10 cellular contexts compared by ENCODE assay signal in the genomic region with DNA sequence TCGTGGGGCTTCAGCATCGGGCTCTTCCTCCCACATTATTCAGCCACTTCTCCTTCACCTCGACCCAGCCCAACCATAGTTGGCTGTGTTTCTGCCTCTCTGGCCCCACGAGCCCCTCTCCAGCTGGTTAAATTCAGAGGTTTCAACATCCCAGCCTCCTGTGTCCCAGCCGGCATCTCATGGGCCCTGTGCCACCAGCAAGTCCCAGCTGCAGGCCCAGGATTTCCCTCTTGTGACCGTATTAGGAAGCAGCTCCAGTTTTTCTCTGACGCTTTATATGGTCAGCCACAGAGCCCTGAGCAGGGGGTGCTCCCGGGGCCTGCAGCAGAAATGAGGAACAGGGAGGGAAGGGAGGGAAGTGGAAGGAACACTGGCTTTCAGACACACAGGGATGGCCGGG. TPM values are rescaled to one million over a fixed set of nuclear protein-coding genes. Genes with fewer than 3 reads are reported as not detected.
A peak's percentile ranks its signal among the peaks of the same experiment; 100 is the strongest.
DNase-seq lines count a peak whose midpoint lies in the region; ATAC-seq, FAIRE-seq and TF ChIP-seq lines count a peak whose summit lies in the region.
"Had no signal": no experiment of that assay in that cellular context is flagged by ENCODE, and none has a peak within 500 bp of the region (broad histone marks: within the 10 kb centered on the region; RNA-seq: fewer than 3 reads in every experiment).

No MANE protein-coding gene starts in this region.

- POLR2A ChIA-PET in HepG2 (lab: Yijun Ruan, JAX): no interaction called here

- TF ChIP-seq CTCF in endodermal cell (conservative IDR thresholded peaks at IDR 0.05) (no peak), HepG2 (CRISPR knock-in tag; IDR thresholded peaks at IDR 0.05) (no peak), thoracic aorta (IDR thresholded peaks at IDR 0.05) (no peak)

- no peak overlapping the region for H3K4me2 ChIP-seq in HepG2 (ENCODE audit: low read depth, low read length)

- no peak overlapping the region for H2AFZ ChIP-seq in HepG2 (ENCODE audit: low read length)

- H3K9me3 ChIP-seq in endodermal cell (ENCODE audit: control insufficient read depth, low read length) (no peaks in the 10 kb centered on the region), HepG2 (ENCODE audit: low read length) (no peaks in the 10 kb centered on the region), thoracic aorta (no peaks in the 10 kb centered on the region)

- WGBS in endodermal cell (ENCODE audit: insufficient coverage in 1 of 2, insufficient read length in 1 of 2), 2 experiments: 62 to 81% methylated on average over 4 to 9 of the region's 9 CpGs
- 21% methylated on average over 9 of the region's 9 CpGs for WGBS in HepG2 (ENCODE audit: low lambda C conversion rate)

- no peak overlapping the region for H3K27ac Mint-ChIP-seq in endodermal cell

- TF ChIP-seq RAD21 in HepG2 (CRISPR knock-in tag; IDR thresholded peaks at IDR 0.05): no peak

- no peaks in the 10 kb centered on the region for H3K9me3 Mint-ChIP-seq in endodermal cell
- H3K9me3 Mint-ChIP-seq: neural crest cell had no signal

- CTCF ChIA-PET in HepG2 (lab: Yijun Ruan, JAX; ENCODE audit: low intra/inter-chr PET ratio, low total read pairs): no interaction called here

- FAIRE-seq in HepG2 (lab: Jason Lieb, UNC): no peak

- H3K36me3 Mint-ChIP-seq in endodermal cell (ENCODE audit: low read depth): no peaks in the 10 kb centered on the region

- in situ Hi-C loops in HepG2 (cut with HindIII; ENCODE audit: extremely low pct_ligation_motif_present, low pct_unique_long_range_greater_than_20kb): no loop called here

- peak; percentile 81 for DNase-seq in MV-4-11 (lab: John Stamatoyannopoulos, UW)
- peak; percentile 46 for DNase-seq in endodermal cell
- DNase-seq in HepG2 (ENCODE audit: low spot score): no peak
- DNase-seq in thoracic aorta (ENCODE audit: low spot score): peak; percentile 62
- no peak for DNase-seq in hippocampal formation (lab: John Stamatoyannopoulos, UW)
- no peak for DNase-seq in central memory CD4-positive, alpha-beta T cell
- DNase-seq: NCI-H2107 had no signal

- peaks cover 23% of the 10 kb centered on the region for H3K27me3 Mint-ChIP-seq in endodermal cell (ENCODE audit: insufficient read depth)

- H3K9ac ChIP-seq in endodermal cell (ENCODE audit: extremely low read depth, low read length, poor library complexity, severe bottlenecking) (no peak overlapping the region), HepG2 (ENCODE audit: insufficient read depth, low read depth, low read length) (no peak overlapping the region)

- no TSS peak for BruUV-seq in HepG2 (replicated peaks; lab: Mats Ljungman, UMichigan)

- no peak overlapping the region for H3K4me3 ChIP-seq in endodermal cell (ENCODE audit: low read length)
- no peak overlapping the region for H3K4me3 ChIP-seq in HepG2 (replicated peaks in 1 of 3; ENCODE audit: insufficient read depth in 1 of 3, low read depth in 2 of 3, low read length in 3 of 3)
- H3K4me3 ChIP-seq in thoracic aorta: peak overlapping the region; percentile 55
- H3K4me3 ChIP-seq: SK-N-MC had no signal

- H3K36me3 ChIP-seq in endodermal cell (ENCODE audit: control insufficient read depth, insufficient read depth, low read length) (no peaks in the 10 kb centered on the region), HepG2 (replicated peaks in 1 of 2; ENCODE audit: control insufficient read depth in 1 of 2, insufficient read depth in 2 of 2, low read length in 2 of 2) (no peaks in the 10 kb centered on the region), thoracic aorta (peaks cover 39% of the 10 kb centered on the region)

- no peak for TF ChIP-seq EP300 in HepG2 (IDR thresholded peaks at IDR 0.05; ENCODE audit: low read depth in 2 of 2, low read length in 2 of 2)
- TF ChIP-seq EP300 in HepG2 (CRISPR knock-in tag; IDR thresholded peaks at IDR 0.05; ENCODE audit: borderline replicate concordance): no peak

- intact Hi-C loops in HepG2 (cut with micrococcal nuclease; ENCODE audit: unreplicated experiment): no loop called here

- no peaks in the 10 kb centered on the region for H3K4me1 Mint-ChIP-seq in endodermal cell
- H3K4me1 Mint-ChIP-seq: neural crest cell had no signal

- no peaks in the 10 kb centered on the region for H3K79me2 ChIP-seq in HepG2 (ENCODE audit: insufficient read depth, low read length)

- peaks cover 38% of the 10 kb centered on the region for H3K27me3 ChIP-seq in endodermal cell (ENCODE audit: control insufficient read depth, insufficient read depth, low read length, poor library complexity, severe bottlenecking)
- peaks cover 13 to 57% of the 10 kb centered on the region in 2 experiments; a peak in 3 of 5 replicates for H3K27me3 ChIP-seq in HepG2 (ENCODE audit: control insufficient read depth in 1 of 2, insufficient read depth in 2 of 2, low read length in 2 of 2)
- H3K27me3 ChIP-seq in thoracic aorta (replicated peaks; ENCODE audit: insufficient read depth): no peaks in the 10 kb centered on the region

- no peak overlapping the region for H3K4me3 Mint-ChIP-seq in endodermal cell
- H3K4me3 Mint-ChIP-seq: neural crest cell had no signal

- ATAC-seq in HepG2: peak; percentile 31
- peak; percentile 59 for ATAC-seq in thoracic aorta (ENCODE audit: insufficient number of reproducible peaks, low FRiP score, low read depth)
- no peak for ATAC-seq in GM21390 (IDR thresholded peaks at IDR 0.05; ENCODE audit: unreplicated experiment)

- H4K20me1 ChIP-seq in HepG2 (ENCODE audit: insufficient read depth, low read length): no peaks in the 10 kb centered on the region

- H3K4me1 ChIP-seq in endodermal cell (ENCODE audit: control insufficient read depth, insufficient read depth, low read length): no peaks in the 10 kb centered on the region
- no peaks in the 10 kb centered on the region for H3K4me1 ChIP-seq in HepG2 (ENCODE audit: insufficient read depth, low read length)
- peaks cover 62 to 99% of the 10 kb centered on the region in 2 donors for H3K4me1 ChIP-seq in thoracic aorta (ENCODE audit: control insufficient read depth in 1 of 2, low read depth in 2 of 2)

- H3K27ac ChIP-seq in endodermal cell (ENCODE audit: low read depth, low read length) (no peak overlapping the region), HepG2 (ENCODE audit: extremely low read length, insufficient read depth, low read length) (no peak overlapping the region), thoracic aorta (peak overlapping the region; percentile 77 to 92)
- H3K27ac ChIP-seq: SK-N-MC had no signal

- TF ChIP-seq POLR2A in HepG2 (IDR thresholded peaks at IDR 0.05; ENCODE audit: insufficient read depth in 1 of 2, low read depth in 2 of 2, low read length in 2 of 2): no peak

RNA-seq across cellular contexts. Expression of a gene that starts 27.4 kb away (rescaled TPM):
- under 1 TPM; 0.09 to 0.29 TPM for total RNA-seq in endodermal cell
- 0.11 TPM for polyA plus RNA-seq in endodermal cell (2013, experiment 1 of 2)
- 0.12 TPM for polyA plus RNA-seq in endodermal cell (2013, experiment 2 of 2)
- not detected in 2 replicates for total RNA-seq in HepG2 (2016; rRNA removed; fragmentation: Illumina TruSeq; extraction: Trizol)
- not detected in 2 replicates for total RNA-seq in HepG2 (2016; cell fraction: cytosol; rRNA removed; fragmentation: Illumina TruSeq; extraction: Trizol; ENCODE audit: low read depth)
- not detected in 2 replicates for total RNA-seq in HepG2 (2016; cell fraction: insoluble cytoplasmic fraction; rRNA removed; fragmentation: Illumina TruSeq; extraction: Trizol)
- not detected in 2 replicates for total RNA-seq in HepG2 (2016; cell fraction: membrane; rRNA removed; fragmentation: Illumina TruSeq; extraction: Trizol)
- not detected in 2 replicates for total RNA-seq in HepG2 (2016; cell fraction: nucleus; rRNA removed; fragmentation: Illumina TruSeq; extraction: Trizol)
- not detected in 2 replicates for polyA plus RNA-seq in HepG2 (2011; rRNA removed)
- not detected in 2 replicates for polyA plus RNA-seq in HepG2 (2011; cell fraction: cytosol; rRNA removed)
- not detected in 2 replicates for polyA plus RNA-seq in HepG2 (2011; cell fraction: nucleus; rRNA removed)
- 0.25 and 0.60 TPM in 2 replicates for polyA plus RNA-seq in HepG2 (2012)
- polyA plus RNA-seq in HepG2 (2016; cell fraction: cytosol; fragmentation: Illumina TruSeq; extraction: Trizol; ENCODE audit: low read depth): not detected in 2 replicates
- not detected in 2 replicates for polyA plus RNA-seq in HepG2 (2016; cell fraction: insoluble cytoplasmic fraction; fragmentation: Illumina TruSeq; extraction: Trizol; ENCODE audit: low read depth)
- polyA plus RNA-seq in HepG2 (2016; cell fraction: membrane; fragmentation: Illumina TruSeq; extraction: Trizol; ENCODE audit: low read depth): not detected in 2 replicates
- polyA plus RNA-seq in HepG2 (2016; cell fraction: nucleus; fragmentation: Illumina TruSeq; extraction: Trizol; ENCODE audit: insufficient read depth, low read depth): not detected in 2 replicates
- 0.14 TPM in 1 of 2 replicates, not detected in the other for polyA minus RNA-seq in HepG2 (2011; rRNA and poly(A)+ RNA removed; ENCODE audit: low replicate concordance)
- not detected in 2 replicates for polyA minus RNA-seq in HepG2 (2011; cell fraction: cytosol; rRNA and poly(A)+ RNA removed)
- polyA minus RNA-seq in HepG2 (2011; cell fraction: nucleus; rRNA and poly(A)+ RNA removed): not detected in 2 replicates
- 1,000 to 10,000 TPM; 2,411 to 2,456 TPM for total RNA-seq in thoracic aorta

RNA-seq across cellular contexts. Expression of a gene that starts 58.9 kb away (rescaled TPM):
- total RNA-seq in endodermal cell: 10 to 100 TPM; 30.9 to 31.1 TPM
- polyA plus RNA-seq in endodermal cell (2013, experiment 1 of 2): 36.7 TPM
- polyA plus RNA-seq in endodermal cell (2013, experiment 2 of 2): 34.9 TPM
- 54.1 and 84.4 TPM in 2 replicates for total RNA-seq in HepG2 (2016; rRNA removed; fragmentation: Illumina TruSeq; extraction: Trizol)
- 22.6 and 28.5 TPM in 2 replicates for total RNA-seq in HepG2 (2016; cell fraction: cytosol; rRNA removed; fragmentation: Illumina TruSeq; extraction: Trizol; ENCODE audit: low read depth)
- total RNA-seq in HepG2 (2016; cell fraction: insoluble cytoplasmic fraction; rRNA removed; fragmentation: Illumina TruSeq; extraction: Trizol): 61.5 and 89.9 TPM in 2 replicates
- 54.3 and 65.9 TPM in 2 replicates for total RNA-seq in HepG2 (2016; cell fraction: membrane; rRNA removed; fragmentation: Illumina TruSeq; extraction: Trizol)
- 25.7 and 28.2 TPM in 2 replicates for total RNA-seq in HepG2 (2016; cell fraction: nucleus; rRNA removed; fragmentation: Illumina TruSeq; extraction: Trizol)
- 30.2 and 53.0 TPM in 2 replicates for polyA plus RNA-seq in HepG2 (2011; rRNA removed)
- polyA plus RNA-seq in HepG2 (2011; cell fraction: cytosol; rRNA removed): 17.3 and 23.5 TPM in 2 replicates
- 4.7 and 7.5 TPM in 2 replicates for polyA plus RNA-seq in HepG2 (2011; cell fraction: nucleus; rRNA removed)
- polyA plus RNA-seq in HepG2 (2012): 40.3 and 58.2 TPM in 2 replicates
- polyA plus RNA-seq in HepG2 (2016; cell fraction: cytosol; fragmentation: Illumina TruSeq; extraction: Trizol; ENCODE audit: low read depth): 22.4 and 22.6 TPM in 2 replicates
- 106 and 119 TPM in 2 replicates for polyA plus RNA-seq in HepG2 (2016; cell fraction: insoluble cytoplasmic fraction; fragmentation: Illumina TruSeq; extraction: Trizol; ENCODE audit: low read depth)
- 48.2 and 52.2 TPM in 2 replicates for polyA plus RNA-seq in HepG2 (2016; cell fraction: membrane; fragmentation: Illumina TruSeq; extraction: Trizol; ENCODE audit: low read depth)
- 47.9 and 51.6 TPM in 2 replicates for polyA plus RNA-seq in HepG2 (2016; cell fraction: nucleus; fragmentation: Illumina TruSeq; extraction: Trizol; ENCODE audit: insufficient read depth, low read depth)
- 10.7 and 14.1 TPM in 2 replicates for polyA minus RNA-seq in HepG2 (2011; rRNA and poly(A)+ RNA removed; ENCODE audit: low replicate concordance)
- 27.9 and 32.3 TPM in 2 replicates for polyA minus RNA-seq in HepG2 (2011; cell fraction: cytosol; rRNA and poly(A)+ RNA removed)
- polyA minus RNA-seq in HepG2 (2011; cell fraction: nucleus; rRNA and poly(A)+ RNA removed): 14.0 and 15.2 TPM in 2 replicates
- total RNA-seq in thoracic aorta: 10 to 100 TPM; 14.9 to 29.1 TPM

Comparison
In these comparisons a context has a peak if more than half of its experiments do, and no peak if none do; other contexts are left out.
1. DNase-seq: peak in MV-4-11 (single experiment), endodermal cell (single experiment) and thoracic aorta (single experiment); none in HepG2 (single experiment), hippocampal formation (0 of 2) and central memory CD4-positive, alpha-beta T cell (single experiment).
2. H3K27ac ChIP-seq: peak in thoracic aorta (2 of 2); none in endodermal cell (single experiment) and HepG2 (single experiment).
3. RNA of a gene that starts 27.4 kb away (total RNA-seq): 2,411 to 2,456 TPM in thoracic aorta; 0.09 to 0.29 TPM in endodermal cell and not detected in HepG2; every median in the first group is over 1,000 times any median in the second.